In genomic region chr3:12218161-12218560, GRCh38 we compare ENCODE assay signal across 7 cellular contexts. TPM values are rescaled to one million over a fixed set of nuclear protein-coding genes. Genes with fewer than 3 reads are reported as not detected.
"Had no signal": no experiment of that assay in that cellular context is flagged by ENCODE, and none has a peak within 500 bp of the region (broad histone marks: within the 10 kb centered on the region; RNA-seq: fewer than 3 reads in every experiment).

No MANE protein-coding gene starts in this region.

- ATAC-seq: GM23338, HepG2 had no signal

- DNase-seq: H9, HCEC 1CT, HFFc6, KBM-7 had no signal

- H3K4me3 ChIP-seq: GM23338 had no signal

RNA-seq across cellular contexts. Expression of gene TIMP4, which starts 59.4 kb away (rescaled TPM):
- total RNA-seq: HT1080 had no signal
